ENCODE assay signal across 15 cellular contexts in genomic region chr6:110628330-110628729, GRCh38.
DNase-seq lines count a peak whose midpoint lies in the region; ATAC-seq lines count a peak whose summit lies in the region.
"Had no signal": no experiment of that assay in that cellular context is flagged by ENCODE, and none has a peak within 500 bp of the region (broad histone marks: within the 10 kb centered on the region; RNA-seq: fewer than 3 reads in every experiment).

No MANE protein-coding gene starts in this region.

- ATAC-seq in stimulated activated naive CD8-positive, alpha-beta T cell treated with anti-CD3 and anti-CD28 coated beads, Interleukin-15, Interleukin-2, amounts not matched to agents 100 U/mL and 50 U/mL, for 24 hours, result no peak
- ATAC-seq in GM21381 (IDR thresholded peaks at IDR 0.05; ENCODE audit: unreplicated experiment), result no peak
- ATAC-seq: heart right ventricle had no signal

- DNase-seq in GM03348 (ENCODE audit: low spot score) (peak; percentile 51), RKO (ENCODE audit: low spot score) (peak; percentile 30), dedifferentiated amniotic fluid mesenchymal stem cell (ENCODE audit: extremely low spot score) (peak; percentile 33), non-pigmented ciliary epithelial cell (ENCODE audit: low read depth) (peak; percentile 60), DMS 273 (lab: John Stamatoyannopoulos, UW; ENCODE audit: unreplicated experiment) (no peak), GDM1 (lab: John Stamatoyannopoulos, UW) (no peak)
- DNase-seq in stimulated activated naive CD8-positive, alpha-beta T cell treated with anti-CD3 and anti-CD28 coated beads, Interleukin-15, Interleukin-2, amounts not matched to agents 100 U/mL and 50 U/mL, for 24 hours, result no peak
- DNase-seq: activated effector memory CD4-positive, alpha-beta T cell treated with anti-CD3 and anti-CD28 coated beads, Interleukin-2, amount 50 U/mL, for 16 hours; CD4-positive, alpha-beta T cell; DMS79 treated with DMSO at 0.1 percent for 48 hours; heart right ventricle; mucosa of descending colon; posterior cingulate gyrus; stimulated activated CD4-positive, alpha-beta T cell treated with anti-CD3 and anti-CD28 coated beads, Interleukin-12 subunit alpha, Interleukin-12 subunit beta, amount 100 ng/mL, for 4 hours had no signal

Comparison
In these comparisons a context has a peak if more than half of its experiments do, and no peak if none do; other contexts are left out.
1. DNase-seq: peak in GM03348 (single experiment), RKO (single experiment), dedifferentiated amniotic fluid mesenchymal stem cell (single experiment) and non-pigmented ciliary epithelial cell (single experiment); none in stimulated activated naive CD8-positive, alpha-beta T cell treated with anti-CD3 and anti-CD28 coated beads, Interleukin-15, Interleukin-2, amounts not matched to agents 100 U/mL and 50 U/mL, for 24 hours (single experiment), DMS 273 (single experiment) and GDM1 (single experiment).